Comparison of ENCODE assay signal across 15 cellular contexts in the genomic region with DNA sequence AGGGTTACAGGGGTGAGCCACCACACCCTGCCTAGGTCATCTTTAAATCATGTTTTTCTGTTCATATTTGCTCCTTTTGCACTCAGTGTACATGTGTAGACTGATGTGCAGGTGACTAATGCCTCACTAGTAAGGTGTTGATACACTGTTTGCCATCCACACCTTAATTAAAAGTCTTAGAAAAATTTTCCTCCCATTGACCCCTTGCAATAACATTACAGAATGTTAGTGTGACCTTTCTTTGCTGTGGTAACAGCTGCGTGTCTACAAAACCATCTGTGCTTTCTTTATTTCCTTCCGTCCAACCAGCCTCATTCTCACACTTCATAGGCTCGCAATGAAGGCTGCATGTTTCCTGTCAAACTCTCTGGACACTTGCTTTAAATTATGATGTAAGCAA. TPM values are rescaled to one million over a fixed set of nuclear protein-coding genes. Genes with fewer than 3 reads are reported as not detected.
DNase-seq lines count a peak whose midpoint lies in the region; ATAC-seq and TF ChIP-seq lines count a peak whose summit lies in the region.
"Had no signal": no experiment of that assay in that cellular context is flagged by ENCODE, and none has a peak within 500 bp of the region (broad histone marks: within the 10 kb centered on the region; RNA-seq: fewer than 3 reads in every experiment).

No MANE protein-coding gene starts in this region.

- H3K27ac ChIP-seq in CD8-positive, alpha-beta T cell (ENCODE audit: low read depth, low read length) = no peak overlapping the region
- H3K27ac ChIP-seq: hepatocyte, pancreas had no signal

- peaks cover 7% of the 10 kb centered on the region for H3K4me1 ChIP-seq in CD8-positive, alpha-beta T cell (ENCODE audit: insufficient read depth, low read length)
- H3K4me1 ChIP-seq: pancreas had no signal

- H3K27me3 Mint-ChIP-seq in CD8-positive, alpha-beta T cell (ENCODE audit: low read depth) = no peaks in the 10 kb centered on the region
- no peaks in the 10 kb centered on the region for H3K27me3 Mint-ChIP-seq in activated naive CD8-positive, alpha-beta T cell
- no peaks in the 10 kb centered on the region for H3K27me3 Mint-ChIP-seq in activated CD4-positive, alpha-beta T cell treated with anti-CD3 and anti-CD28 coated beads for 36 hours

- H3K36me3 Mint-ChIP-seq in CD8-positive, alpha-beta T cell = no peaks in the 10 kb centered on the region
- no peaks in the 10 kb centered on the region for H3K36me3 Mint-ChIP-seq in activated naive CD8-positive, alpha-beta T cell
- no peaks in the 10 kb centered on the region for H3K36me3 Mint-ChIP-seq in activated CD4-positive, alpha-beta T cell treated with anti-CD3 and anti-CD28 coated beads for 36 hours (ENCODE audit: low read depth)

- no peaks in the 10 kb centered on the region for H3K36me3 ChIP-seq in CD8-positive, alpha-beta T cell (ENCODE audit: insufficient read depth, low read length)
- H3K36me3 ChIP-seq: pancreas had no signal

- H3K9me3 Mint-ChIP-seq in CD8-positive, alpha-beta T cell = no peaks in the 10 kb centered on the region
- no peaks in the 10 kb centered on the region for H3K9me3 Mint-ChIP-seq in activated naive CD8-positive, alpha-beta T cell (ENCODE audit: low read depth)
- no peaks in the 10 kb centered on the region for H3K9me3 Mint-ChIP-seq in activated CD4-positive, alpha-beta T cell treated with anti-CD3 and anti-CD28 coated beads for 36 hours (ENCODE audit: low read depth)

- H3K27ac Mint-ChIP-seq in CD8-positive, alpha-beta T cell = no peak overlapping the region
- H3K27ac Mint-ChIP-seq in activated naive CD8-positive, alpha-beta T cell = peak overlapping the region; percentile 64
- no peak overlapping the region for H3K27ac Mint-ChIP-seq in activated CD4-positive, alpha-beta T cell treated with anti-CD3 and anti-CD28 coated beads for 36 hours

- H3K4me3 ChIP-seq in CD8-positive, alpha-beta T cell (ENCODE audit: low read depth, low read length) = no peak overlapping the region
- H3K4me3 ChIP-seq: hepatocyte, pancreas had no signal

- H3K4me1 Mint-ChIP-seq in CD8-positive, alpha-beta T cell (ENCODE audit: low read depth) = peaks cover 18% of the 10 kb centered on the region
- peaks cover 12% of the 10 kb centered on the region for H3K4me1 Mint-ChIP-seq in activated naive CD8-positive, alpha-beta T cell (ENCODE audit: low read depth)
- H3K4me1 Mint-ChIP-seq in activated CD4-positive, alpha-beta T cell treated with anti-CD3 and anti-CD28 coated beads for 36 hours = peaks cover 10% of the 10 kb centered on the region

- no peak overlapping the region for H3K4me3 Mint-ChIP-seq in CD8-positive, alpha-beta T cell
- no peak overlapping the region for H3K4me3 Mint-ChIP-seq in activated naive CD8-positive, alpha-beta T cell
- H3K4me3 Mint-ChIP-seq in activated CD4-positive, alpha-beta T cell treated with anti-CD3 and anti-CD28 coated beads for 36 hours = no peak overlapping the region

- no peak for DNase-seq in CD8-positive, alpha-beta T cell
- DNase-seq in stimulated activated CD4-positive, alpha-beta T cell treated with anti-CD3 and anti-CD28 coated beads, Interleukin-4, amount 100 ng/mL, for 1 hour = no peak
- DNase-seq in activated CD4-positive, alpha-beta T cell treated with anti-CD3 and anti-CD28 coated beads for 36 hours = no peak
- no peak for DNase-seq in 8988T
- DNase-seq in NCI-H2107 (lab: John Stamatoyannopoulos, UW) = no peak
- DNase-seq: activated CD4-positive, alpha-beta T cell treated with anti-CD3 and anti-CD28 coated beads for 48 hours; central memory CD4-positive, alpha-beta T cell; GDM1; NCI-H1417; pancreas; stimulated activated CD4-positive, alpha-beta T cell treated with anti-CD3 and anti-CD28 coated beads, Interleukin-15, amount 100 ng/mL, for 24 hours had no signal

- ATAC-seq in CD8-positive, alpha-beta T cell = peak; percentile 67
- peak; percentile 68 for ATAC-seq in GM19438 (IDR thresholded peaks at IDR 0.05; ENCODE audit: low read depth, unreplicated experiment)
- ATAC-seq in HG03064 (IDR thresholded peaks at IDR 0.05; ENCODE audit: low read depth, unreplicated experiment) = peak; percentile 54
- ATAC-seq in activated CD4-positive, alpha-beta T cell treated with anti-CD3 and anti-CD28 coated beads for 36 hours = no peak
- ATAC-seq: pancreas had no signal

- POLR2A ChIA-PET in CD8-positive, alpha-beta T cell (lab: Charles Lee) = no interaction called here
- POLR2A ChIA-PET in activated CD4-positive, alpha-beta T cell treated with anti-CD3 and anti-CD28 coated beads for 36 hours (lab: Charles Lee) = no interaction called here

- no peaks in the 10 kb centered on the region for H3K27me3 ChIP-seq in CD8-positive, alpha-beta T cell (ENCODE audit: insufficient read depth, low read length)
- H3K27me3 ChIP-seq: hepatocyte, pancreas had no signal

- CTCF ChIA-PET in CD8-positive, alpha-beta T cell (lab: Charles Lee) = no interaction called here
- CTCF ChIA-PET in activated CD4-positive, alpha-beta T cell treated with anti-CD3 and anti-CD28 coated beads for 36 hours (lab: Charles Lee) = no interaction called here

- H3K9me3 ChIP-seq in CD8-positive, alpha-beta T cell (ENCODE audit: low read length) = no peaks in the 10 kb centered on the region
- H3K9me3 ChIP-seq: pancreas had no signal

- TF ChIP-seq CTCF in CD8-positive, alpha-beta T cell (IDR thresholded peaks at IDR 0.05) = no peak

- intact Hi-C loops in CD8-positive, alpha-beta T cell (cut with DNase I, micrococcal nuclease) = no loop called here
- intact Hi-C loops in activated CD4-positive, alpha-beta T cell treated with anti-CD3 and anti-CD28 coated beads for 36 hours (cut with DNase I, micrococcal nuclease) = no loop called here

RNA-seq across cellular contexts. Expression of a gene that starts 6.6 kb away (rescaled TPM):
- 100 to 1,000 TPM; 286 to 313 TPM for total RNA-seq in CD8-positive, alpha-beta T cell
- total RNA-seq in activated CD4-positive, alpha-beta T cell treated with anti-CD3 and anti-CD28 coated beads for 36 hours = 10 to 100 TPM; 34.1 to 41.0 TPM

Comparison
In these comparisons a context has a peak if more than half of its experiments do, and no peak if none do; other contexts are left out.
1. RNA of a gene that starts 6.6 kb away (total RNA-seq): 286 to 313 TPM in CD8-positive, alpha-beta T cell; 34.1 to 41.0 TPM in activated CD4-positive, alpha-beta T cell treated with anti-CD3 and anti-CD28 coated beads for 36 hours; every median in the first group is over 4 times any median in the second.